Comparison of ENCODE assay signal across 1 cellular context in genomic region chr2:21006423-21007128, GRCh38.
TF ChIP-seq lines count a peak whose summit lies in the region.

No MANE protein-coding gene starts in this region.

TF ChIP-seq in HepG2, 621 proteins besides CTCF, POLR2A, EP300 and RAD21 (continued from another document and continues in another):
- TF ChIP-seq ZNF512B (CRISPR knock-in tag; IDR thresholded peaks at IDR 0.05; ENCODE audit: borderline replicate concordance) (peak; percentile 24; the same call in 1 of the 2 replicates), ZNF335 (CRISPR knock-in tag; IDR thresholded peaks at IDR 0.05) (no peak), ZNF354B (CRISPR knock-in tag; IDR thresholded peaks at IDR 0.05) (peak; percentile 86), ARNT2 (CRISPR knock-in tag; IDR thresholded peaks at IDR 0.05; ENCODE audit: low read depth) (0 out of 2 replicates have a peak, but pooled peaks have one; percentile 28), MEIS2 (CRISPR knock-in tag; IDR thresholded peaks at IDR 0.05) (peak; percentile 37; the same call in 1 of the 2 replicates), PITX1 (CRISPR knock-in tag; IDR thresholded peaks at IDR 0.05) (no peak), ZNF3 (CRISPR knock-in tag; IDR thresholded peaks at IDR 0.05) (no peak), ZNF761 (CRISPR knock-in tag; conservative IDR thresholded peaks at IDR 0.05) (no peak), XRCC5 (optimal IDR thresholded peaks at IDR 0.05; ENCODE audit: low read length) (no peak), SRSF4 (IDR thresholded peaks at IDR 0.05; ENCODE audit: low read depth, low read length, poor library complexity, severe bottlenecking) (no peak), GABPB1 (CRISPR knock-in tag; IDR thresholded peaks at IDR 0.05) (no peak), MAF1 (CRISPR knock-in tag; IDR thresholded peaks at IDR 0.05; ENCODE audit: borderline replicate concordance) (no peak), TMF1 (CRISPR knock-in tag; IDR thresholded peaks at IDR 0.05; ENCODE audit: low read depth) (no peak), ZNF770 (CRISPR knock-in tag; IDR thresholded peaks at IDR 0.05) (no peak), FOXK1 (CRISPR knock-in tag; IDR thresholded peaks at IDR 0.05; ENCODE audit: borderline replicate concordance, low read depth) (no peak), ZFP90 (CRISPR knock-in tag; IDR thresholded peaks at IDR 0.05; ENCODE audit: borderline replicate concordance) (no peak), ZNF337 (CRISPR knock-in tag; IDR thresholded peaks at IDR 0.05; ENCODE audit: borderline replicate concordance, low read depth) (peak; percentile 76; the same call in 1 of the 2 replicates), ZKSCAN1 (IDR thresholded peaks at IDR 0.05; ENCODE audit: low read length) (no peak), ZNF207 (IDR thresholded peaks at IDR 0.05; ENCODE audit: borderline replicate concordance) (no peak), SP1 (IDR thresholded peaks at IDR 0.05) (no peak), SP1 (CRISPR knock-in tag; IDR thresholded peaks at IDR 0.05) (no peak), KLF13 (CRISPR knock-in tag; IDR thresholded peaks at IDR 0.05) (no peak), CEBPB (IDR thresholded peaks at IDR 0.05; ENCODE audit: borderline replicate concordance, low read depth, low read length) (no peak), CAMTA2 (CRISPR knock-in tag; IDR thresholded peaks at IDR 0.05; ENCODE audit: borderline replicate concordance) (no peak), SETDB1 (CRISPR knock-in tag; IDR thresholded peaks at IDR 0.05; ENCODE audit: borderline replicate concordance) (no peak), TAF1 (CRISPR knock-in tag; IDR thresholded peaks at IDR 0.05) (no peak), MEF2D (CRISPR knock-in tag; IDR thresholded peaks at IDR 0.05) (no peak; the same call in 1 of the 2 replicates), NCOA2 (CRISPR knock-in tag; IDR thresholded peaks at IDR 0.05) (no peak), GLI4 (CRISPR knock-in tag; IDR thresholded peaks at IDR 0.05; ENCODE audit: borderline replicate concordance) (no peak), ZNF569 (CRISPR knock-in tag; IDR thresholded peaks at IDR 0.05; ENCODE audit: borderline replicate concordance) (no peak; the same call in 1 of the 2 replicates), ZMYM4 (CRISPR knock-in tag; IDR thresholded peaks at IDR 0.05) (0 out of 2 replicates have a peak, but pooled peaks have one; percentile 21), TEAD2 (CRISPR knock-in tag; IDR thresholded peaks at IDR 0.05) (no peak), ZBTB38 (CRISPR knock-in tag; IDR thresholded peaks at IDR 0.05) (peak; percentile 53; the same call in 1 of the 2 replicates), ZNF839 (CRISPR knock-in tag; IDR thresholded peaks at IDR 0.05; ENCODE audit: borderline replicate concordance) (no peak), ATF2 (CRISPR knock-in tag; IDR thresholded peaks at IDR 0.05) (no peak), AKAP8 (CRISPR knock-in tag; IDR thresholded peaks at IDR 0.05) (no peak), GPN1 (CRISPR knock-in tag; IDR thresholded peaks at IDR 0.05; ENCODE audit: borderline replicate concordance) (no peak), ZNF687 (CRISPR knock-in tag; IDR thresholded peaks at IDR 0.05) (no peak), GMEB1 (CRISPR knock-in tag; IDR thresholded peaks at IDR 0.05; ENCODE audit: borderline replicate concordance) (no peak), ZFY (CRISPR knock-in tag; IDR thresholded peaks at IDR 0.05) (no peak), FOXJ3 (CRISPR knock-in tag; IDR thresholded peaks at IDR 0.05; ENCODE audit: borderline replicate concordance) (no peak), MXI1 (IDR thresholded peaks at IDR 0.05; ENCODE audit: borderline replicate concordance, low read depth, low read length) (no peak), SALL1 (CRISPR knock-in tag; IDR thresholded peaks at IDR 0.05) (peak; percentile 26; the same call in 1 of the 2 replicates), BCL6 (CRISPR knock-in tag; IDR thresholded peaks at IDR 0.05) (0 out of 2 replicates have a peak, but pooled peaks have one; percentile 7), CHCHD3 (CRISPR knock-in tag; IDR thresholded peaks at IDR 0.05) (no peak)
- TF ChIP-seq, protein P1, sequence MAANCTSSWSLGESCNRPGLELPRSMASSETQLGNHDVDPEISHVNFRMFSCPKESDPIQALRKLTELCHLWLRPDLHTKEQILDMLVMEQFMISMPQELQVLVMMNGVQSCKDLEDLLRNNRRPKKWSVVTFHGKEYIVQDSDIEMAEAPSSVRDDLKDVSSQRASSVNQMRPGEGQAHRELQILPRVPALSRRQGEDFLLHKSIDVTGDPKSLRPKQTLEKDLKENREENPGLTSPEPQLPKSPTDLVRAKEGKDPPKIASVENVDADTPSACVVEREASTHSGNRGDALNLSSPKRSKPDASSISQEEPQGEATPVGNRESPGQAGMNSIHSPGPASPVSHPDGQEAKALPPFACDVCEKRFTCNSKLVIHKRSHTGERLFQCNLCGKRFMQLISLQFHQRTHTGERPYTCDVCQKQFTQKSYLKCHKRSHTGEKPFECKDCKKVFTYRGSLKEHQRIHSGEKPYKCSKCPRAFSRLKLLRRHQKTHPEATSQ (CRISPR knock-in tag; IDR thresholded peaks at IDR 0.05; ENCODE audit: borderline replicate concordance): peak; percentile 51; the same call in 1 of the 2 replicates
- TF ChIP-seq, protein P2, sequence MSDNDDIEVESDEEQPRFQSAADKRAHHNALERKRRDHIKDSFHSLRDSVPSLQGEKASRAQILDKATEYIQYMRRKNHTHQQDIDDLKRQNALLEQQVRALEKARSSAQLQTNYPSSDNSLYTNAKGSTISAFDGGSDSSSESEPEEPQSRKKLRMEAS (IDR thresholded peaks at IDR 0.05): peak; percentile 50; the same call in 1 of the 2 replicates
- TF ChIP-seq, protein P3, sequence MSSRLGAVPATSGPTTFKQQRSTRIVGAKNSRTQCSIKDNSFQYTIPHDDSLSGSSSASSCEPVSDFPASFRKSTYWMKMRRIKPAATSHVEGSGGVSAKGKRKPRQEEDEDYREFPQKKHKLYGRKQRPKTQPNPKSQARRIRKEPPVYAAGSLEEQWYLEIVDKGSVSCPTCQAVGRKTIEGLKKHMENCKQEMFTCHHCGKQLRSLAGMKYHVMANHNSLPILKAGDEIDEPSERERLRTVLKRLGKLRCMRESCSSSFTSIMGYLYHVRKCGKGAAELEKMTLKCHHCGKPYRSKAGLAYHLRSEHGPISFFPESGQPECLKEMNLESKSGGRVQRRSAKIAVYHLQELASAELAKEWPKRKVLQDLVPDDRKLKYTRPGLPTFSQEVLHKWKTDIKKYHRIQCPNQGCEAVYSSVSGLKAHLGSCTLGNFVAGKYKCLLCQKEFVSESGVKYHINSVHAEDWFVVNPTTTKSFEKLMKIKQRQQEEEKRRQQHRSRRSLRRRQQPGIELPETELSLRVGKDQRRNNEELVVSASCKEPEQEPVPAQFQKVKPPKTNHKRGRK (CRISPR knock-in tag; IDR thresholded peaks at IDR 0.05): no peak; the same call in 1 of the 2 replicates
- TF ChIP-seq, protein P4, sequence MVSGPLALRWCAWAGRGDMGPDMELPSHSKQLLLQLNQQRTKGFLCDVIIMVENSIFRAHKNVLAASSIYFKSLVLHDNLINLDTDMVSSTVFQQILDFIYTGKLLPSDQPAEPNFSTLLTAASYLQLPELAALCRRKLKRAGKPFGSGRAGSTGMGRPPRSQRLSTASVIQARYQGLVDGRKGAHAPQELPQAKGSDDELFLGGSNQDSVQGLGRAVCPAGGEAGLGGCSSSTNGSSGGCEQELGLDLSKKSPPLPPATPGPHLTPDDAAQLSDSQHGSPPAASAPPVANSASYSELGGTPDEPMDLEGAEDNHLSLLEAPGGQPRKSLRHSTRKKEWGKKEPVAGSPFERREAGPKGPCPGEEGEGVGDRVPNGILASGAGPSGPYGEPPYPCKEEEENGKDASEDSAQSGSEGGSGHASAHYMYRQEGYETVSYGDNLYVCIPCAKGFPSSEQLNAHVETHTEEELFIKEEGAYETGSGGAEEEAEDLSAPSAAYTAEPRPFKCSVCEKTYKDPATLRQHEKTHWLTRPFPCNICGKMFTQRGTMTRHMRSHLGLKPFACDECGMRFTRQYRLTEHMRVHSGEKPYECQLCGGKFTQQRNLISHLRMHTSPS (CRISPR knock-in tag; IDR thresholded peaks at IDR 0.05; ENCODE audit: low read depth): no peak
- TF ChIP-seq, protein P5, sequence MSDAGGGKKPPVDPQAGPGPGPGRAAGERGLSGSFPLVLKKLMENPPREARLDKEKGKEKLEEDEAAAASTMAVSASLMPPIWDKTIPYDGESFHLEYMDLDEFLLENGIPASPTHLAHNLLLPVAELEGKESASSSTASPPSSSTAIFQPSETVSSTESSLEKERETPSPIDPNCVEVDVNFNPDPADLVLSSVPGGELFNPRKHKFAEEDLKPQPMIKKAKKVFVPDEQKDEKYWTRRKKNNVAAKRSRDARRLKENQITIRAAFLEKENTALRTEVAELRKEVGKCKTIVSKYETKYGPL (CRISPR knock-in tag; IDR thresholded peaks at IDR 0.05): peak; percentile 55; the same call in 1 of the 2 replicates
